1 cellular context compared by ENCODE assay signal in the genomic region with DNA sequence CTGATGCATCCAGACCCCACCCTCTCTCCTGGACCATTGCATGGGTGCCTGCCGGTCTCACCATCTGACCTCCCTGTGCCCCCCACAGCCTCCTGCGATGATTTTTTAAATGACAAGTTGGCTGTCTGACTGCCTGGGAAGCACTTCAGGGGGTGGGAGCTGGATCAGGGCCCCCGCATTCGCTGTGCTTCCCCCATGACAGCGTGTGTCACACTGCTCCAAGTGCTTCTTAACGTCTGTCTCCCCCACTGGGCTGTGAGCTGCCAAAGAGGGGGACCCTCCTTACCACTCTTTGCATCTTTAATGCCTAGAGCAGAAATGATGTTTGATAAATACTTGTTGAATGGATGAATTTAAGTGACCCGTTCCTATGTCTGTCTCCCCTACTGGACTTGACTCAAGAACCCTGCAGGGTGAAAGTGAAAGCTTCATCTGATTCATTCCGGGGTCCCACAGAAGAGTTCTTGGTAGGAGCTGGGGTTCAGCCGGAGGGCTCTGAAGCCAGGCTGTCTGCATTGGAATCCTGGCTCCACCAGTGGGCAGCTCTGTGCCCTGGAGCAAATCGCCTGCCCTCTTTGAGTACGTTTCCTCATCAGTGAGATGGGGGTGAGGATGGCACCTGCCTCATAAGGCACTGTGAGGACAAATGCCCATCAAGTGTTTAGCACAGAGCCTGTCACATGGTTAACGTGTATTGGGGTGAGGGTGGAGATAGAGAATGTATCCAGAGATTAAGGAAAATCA.
TF ChIP-seq lines count a peak whose summit lies in the region.

No MANE protein-coding gene starts in this region.

TF ChIP-seq in HCT116, 20 proteins besides CTCF, POLR2A, EP300 and RAD21 (continued from another document):
- TF ChIP-seq, protein P1, sequence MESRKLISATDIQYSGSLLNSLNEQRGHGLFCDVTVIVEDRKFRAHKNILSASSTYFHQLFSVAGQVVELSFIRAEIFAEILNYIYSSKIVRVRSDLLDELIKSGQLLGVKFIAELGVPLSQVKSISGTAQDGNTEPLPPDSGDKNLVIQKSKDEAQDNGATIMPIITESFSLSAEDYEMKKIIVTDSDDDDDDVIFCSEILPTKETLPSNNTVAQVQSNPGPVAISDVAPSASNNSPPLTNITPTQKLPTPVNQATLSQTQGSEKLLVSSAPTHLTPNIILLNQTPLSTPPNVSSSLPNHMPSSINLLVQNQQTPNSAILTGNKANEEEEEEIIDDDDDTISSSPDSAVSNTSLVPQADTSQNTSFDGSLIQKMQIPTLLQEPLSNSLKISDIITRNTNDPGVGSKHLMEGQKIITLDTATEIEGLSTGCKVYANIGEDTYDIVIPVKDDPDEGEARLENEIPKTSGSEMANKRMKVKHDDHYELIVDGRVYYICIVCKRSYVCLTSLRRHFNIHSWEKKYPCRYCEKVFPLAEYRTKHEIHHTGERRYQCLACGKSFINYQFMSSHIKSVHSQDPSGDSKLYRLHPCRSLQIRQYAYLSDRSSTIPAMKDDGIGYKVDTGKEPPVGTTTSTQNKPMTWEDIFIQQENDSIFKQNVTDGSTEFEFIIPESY (IDR thresholded peaks at IDR 0.05; ENCODE audit: extremely low read depth, insufficient replicate concordance, low read length) = no peak
- no peak for TF ChIP-seq POLR2AphosphoS5 (IDR thresholded peaks at IDR 0.05; ENCODE audit: low read depth, low read length)
- no peak for TF ChIP-seq ZNF274 (IDR thresholded peaks at IDR 0.05; ENCODE audit: low read depth, low read length)
- no peak for TF ChIP-seq EGR1 (IDR thresholded peaks at IDR 0.05; ENCODE audit: low read depth)
- TF ChIP-seq SRF (IDR thresholded peaks at IDR 0.05; ENCODE audit: low read depth) = no peak
- no peak for TF ChIP-seq FOSL1 (IDR thresholded peaks at IDR 0.05; ENCODE audit: low read depth)
- no peak for TF ChIP-seq SP1 (IDR thresholded peaks at IDR 0.05; ENCODE audit: low read depth)
- no peak for TF ChIP-seq SIN3A (IDR thresholded peaks at IDR 0.05; ENCODE audit: low read depth)
